31 cellular contexts compared by ENCODE assay signal in the genomic region with DNA sequence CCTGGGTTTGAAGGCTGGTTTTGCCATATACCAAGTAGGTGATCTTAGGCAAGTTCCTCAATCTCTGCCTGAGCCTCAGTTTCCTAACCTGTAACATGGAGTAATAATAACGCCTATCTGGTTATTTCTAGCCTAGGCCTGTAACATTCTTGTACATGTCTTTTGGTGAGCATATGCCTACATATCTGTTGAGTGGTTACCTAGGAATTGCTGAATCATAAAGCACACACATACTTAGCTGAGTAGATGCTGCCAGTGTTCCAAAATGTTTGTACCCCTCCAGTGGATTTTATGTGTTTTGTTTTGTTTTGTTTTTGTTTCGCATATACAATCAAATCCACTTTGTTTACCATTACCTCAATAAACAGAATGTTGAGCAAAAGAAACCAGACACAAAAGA.
"Had no signal": no experiment of that assay in that cellular context is flagged by ENCODE, and none has a peak within 500 bp of the region (broad histone marks: within the 10 kb centered on the region; RNA-seq: fewer than 3 reads in every experiment).

No MANE protein-coding gene starts in this region.

- FAIRE-seq: astrocyte had no signal

- H3K4me3 ChIP-seq: cardiac muscle cell, coronary artery, dorsolateral prefrontal cortex, esophagus muscularis mucosa, gastroesophageal sphincter, heart right ventricle had no signal

- ATAC-seq: activated CD4-positive, CD25-positive, alpha-beta regulatory T cell treated with anti-CD3 and anti-CD28 coated beads, Interleukin-2, amount 50 U/mL, for 24 hours; activated CD8-positive, alpha-beta T cell treated with anti-CD3 and anti-CD28 coated beads for 36 hours; activated T-cell treated with anti-CD3 and anti-CD28 coated beads, Interleukin-2, amount 50 U/mL, for 4 hours; activated T-helper 17 cell treated with anti-CD3 and anti-CD28 coated beads, Interleukin-2, amount 50 U/mL, for 72 hours; gastroesophageal sphincter; heart right ventricle; T-helper 17 cell had no signal

- H3K27ac ChIP-seq: brain microvascular endothelial cell, cardiac muscle cell, coronary artery, dorsolateral prefrontal cortex, WERI-Rb-1 had no signal

- H3K27me3 ChIP-seq: brain microvascular endothelial cell, cardiac muscle cell, esophagus muscularis mucosa, gastroesophageal sphincter, heart right ventricle had no signal

- DNase-seq: activated B cell treated with CpG ODN at 0.5 μM for 24 hours; activated CD4-positive, alpha-beta T cell treated with anti-CD3 and anti-CD28 coated beads for 48 hours; activated CD4-positive, alpha-beta T cell treated with anti-CD3 and anti-CD28 coated beads, Interleukin-2, amount 50 U/mL, for 1 hour; activated CD4-positive, alpha-beta T cell treated with anti-CD3 and anti-CD28 coated beads, Interleukin-2, amount 50 U/mL, for 48 hours; activated CD8-positive, alpha-beta memory T cell treated with anti-CD3 and anti-CD28 coated beads for 24 hours; activated CD8-positive, alpha-beta T cell treated with anti-CD3 and anti-CD28 coated beads for 36 hours; activated effector memory CD4-positive, alpha-beta T cell treated with Interleukin-2 at 50 U/mL for 16 hours; activated gamma-delta T cell treated with Interleukin-2 at 50 U/mL for 16 hours; activated naive CD4-positive, alpha-beta T cell treated with anti-CD3 and anti-CD28 coated beads, Interleukin-2, amount 50 U/mL, for 16 hours; activated naive CD4-positive, alpha-beta T cell treated with Interleukin-2 at 50 U/mL for 16 hours; activated T-cell treated with anti-CD3 and anti-CD28 coated beads, Interleukin-2, amount 50 U/mL, for 4 hours; amniotic stem cell; anterior cingulate cortex; brain microvascular endothelial cell; dorsolateral prefrontal cortex; effector memory CD4-positive, alpha-beta T cell; endodermal cell; erythroblast; foreskin melanocyte; heart right ventricle; T-helper 1 cell; T-helper 17 cell; T1000; WERI-Rb-1 had no signal

- H3K36me3 ChIP-seq: brain microvascular endothelial cell, cardiac muscle cell, esophagus muscularis mucosa, gastroesophageal sphincter, heart right ventricle, WERI-Rb-1 had no signal

- H3K9me3 ChIP-seq: gastroesophageal sphincter had no signal
